ENCODE assay signal across 1 cellular context in genomic region chr1:158311066-158311465, GRCh38.
TF ChIP-seq lines count a peak whose summit lies in the region.

No MANE protein-coding gene starts in this region.

TF ChIP-seq in GM12878, 131 proteins besides CTCF, POLR2A, EP300 and RAD21:
- TF ChIP-seq CBFB (IDR thresholded peaks at IDR 0.05; ENCODE audit: low read depth) (no peak), RUNX3 (IDR thresholded peaks at IDR 0.05; ENCODE audit: low read length) (peak; percentile 46; the same call in 1 of the 2 replicates), ZNF24 (IDR thresholded peaks at IDR 0.05) (no peak), FOXM1 (IDR thresholded peaks at IDR 0.05; ENCODE audit: low read depth, low read length) (no peak), JUNB (IDR thresholded peaks at IDR 0.05) (0 out of 2 replicates have a peak, but pooled peaks have one; percentile 10), POU2F2 (IDR thresholded peaks at IDR 0.05; ENCODE audit: borderline replicate concordance, low read depth, low read length) (no peak), NR2C1 (IDR thresholded peaks at IDR 0.05) (no peak)
